13 cellular contexts compared by ENCODE assay signal in genomic region chr11:34869425-34869824, GRCh38. TPM values are rescaled to one million over a fixed set of nuclear protein-coding genes. Genes with fewer than 3 reads are reported as not detected.
DNase-seq lines count a peak whose midpoint lies in the region; ATAC-seq and TF ChIP-seq lines count a peak whose summit lies in the region.
"Had no signal": no experiment of that assay in that cellular context is flagged by ENCODE, and none has a peak within 500 bp of the region (broad histone marks: within the 10 kb centered on the region; RNA-seq: fewer than 3 reads in every experiment).

No MANE protein-coding gene starts in this region.

- no peak overlapping the region for H4K91ac ChIP-seq in H9 (ENCODE audit: insufficient read length, low read depth, low read length)

- H2BK20ac ChIP-seq in H9 (ENCODE audit: low read depth, low read length, poor library complexity, severe bottlenecking): no peak overlapping the region

- no peaks in the 10 kb centered on the region for H4K20me1 ChIP-seq in H9 (ENCODE audit: control insufficient read depth, insufficient read depth, insufficient read length)

- peaks cover 0 to 3% (median 2%) of the 10 kb centered on the region in 3 experiments; a peak in 4 of 7 replicates for H3K36me3 Mint-ChIP-seq in H9 (ENCODE audit: insufficient read depth in 1 of 3, low read depth in 3 of 3)
- H3K36me3 Mint-ChIP-seq: natural killer cell had no signal

- no peaks in the 10 kb centered on the region for H3K36me3 ChIP-seq in Panc1 (ENCODE audit: control insufficient read depth, insufficient read depth, low read length)

- no peak overlapping the region for H3K56ac ChIP-seq in H9 (ENCODE audit: insufficient read length, low read depth, low read length)

- no peak overlapping the region for H3T11ph ChIP-seq in H9 (ENCODE audit: low read length)

- no peak overlapping the region for H3K18ac ChIP-seq in H9 (ENCODE audit: insufficient read length, low read depth, low read length)

- no peak overlapping the region for H2BK5ac ChIP-seq in H9 (ENCODE audit: insufficient read length, low read length)

- no peak overlapping the region for H2BK120ac ChIP-seq in H9 (ENCODE audit: low read depth, low read length, poor library complexity, severe bottlenecking)

- H3K9me3 ChIP-seq in H9 (ENCODE audit: control insufficient read depth, low read depth, low read length) (no peaks in the 10 kb centered on the region), Panc1 (ENCODE audit: control insufficient read depth, insufficient read depth, low read depth, low read length) (no peaks in the 10 kb centered on the region)

- H3K79me1 ChIP-seq in H9 (ENCODE audit: insufficient read depth, low read depth, low read length, poor library complexity, severe bottlenecking): no peaks in the 10 kb centered on the region

- DNase-seq in H9 (peak; percentile 44), Panc1 (ENCODE audit: low read depth, low spot score) (no peak), foreskin keratinocyte (no peak), GM13976 (ENCODE audit: low spot score) (no peak), NCI-H128 (lab: John Stamatoyannopoulos, UW; ENCODE audit: unreplicated experiment) (no peak)
- DNase-seq: KG1, natural killer cell had no signal

- H3K23me2 ChIP-seq in H9 (ENCODE audit: insufficient read length, low read depth, low read length, poor library complexity, severe bottlenecking): no peaks in the 10 kb centered on the region

- no TSS peak for BruUV-seq in Panc1 (replicated peaks; lab: Mats Ljungman, UMichigan)

- H3K14ac ChIP-seq in H9 (ENCODE audit: insufficient read depth, low read length): no peak overlapping the region

- in situ Hi-C loops in Panc1 (cut with HindIII; ENCODE audit: low pct_unique_long_range_greater_than_20kb, low sequenced_read_pairs) (no loop called here), GM13976 (cut with MboI; ENCODE audit: low sequenced_read_pairs, unreplicated experiment) (no loop called here)

- POLR2A ChIA-PET in Panc1 (lab: Charles Lee): no interaction called here

- whole genome bisulfite sequencing in H9 (ENCODE audit: extremely low coverage, insufficient read length, low lambda C conversion rate): no CpG with 5 or more reads among the region's 3 CpGs

- no peaks in the 10 kb centered on the region for H3K27me3 ChIP-seq in H9 (ENCODE audit: insufficient read depth, low read length)
- H3K27me3 ChIP-seq in Panc1 (ENCODE audit: control insufficient read depth, insufficient read depth, low read length): no peaks in the 10 kb centered on the region
- no peaks in the 10 kb centered on the region for H3K27me3 ChIP-seq in foreskin keratinocyte

- no peaks in the 10 kb centered on the region for H3K27me3 Mint-ChIP-seq in H9 (ENCODE audit: low read depth)
- H3K27me3 Mint-ChIP-seq: activated T-helper 17 cell treated with anti-CD3 and anti-CD28 coated beads, Interleukin-2, amount 50 U/mL, for 72 hours; brain had no signal

- no peak overlapping the region for H4K5ac ChIP-seq in H9 (ENCODE audit: insufficient read length, low read depth, low read length)

- H2BK15ac ChIP-seq in H9 (ENCODE audit: low read depth, low read length): no peak overlapping the region

- TF ChIP-seq CTCF in C4-2B (conservative IDR thresholded peaks at IDR 0.05): peak; percentile 30
- TF ChIP-seq CTCF in H9 (conservative IDR thresholded peaks at IDR 0.05): peak; percentile 64
- TF ChIP-seq CTCF in Panc1 (IDR thresholded peaks at IDR 0.05): peak; percentile 36; the same call in 1 of the 2 replicates
- peak; percentile 14 for TF ChIP-seq CTCF in foreskin keratinocyte (conservative IDR thresholded peaks at IDR 0.05)
- no peak for TF ChIP-seq CTCF in GM13976 (IDR thresholded peaks at IDR 0.05; ENCODE audit: borderline replicate concordance, control extremely low read depth, extremely low read depth, insufficient read depth, missing control alignments)

- H3K9me3 Mint-ChIP-seq in H9: no peaks in the 10 kb centered on the region
- H3K9me3 Mint-ChIP-seq: activated T-helper 17 cell treated with anti-CD3 and anti-CD28 coated beads, Interleukin-2, amount 50 U/mL, for 72 hours; natural killer cell had no signal

- no peak overlapping the region for H3K27ac Mint-ChIP-seq in H9
- H3K27ac Mint-ChIP-seq: activated T-helper 17 cell treated with anti-CD3 and anti-CD28 coated beads, Interleukin-2, amount 50 U/mL, for 72 hours; brain; natural killer cell had no signal

- no peak overlapping the region for H2AFZ ChIP-seq in H9 (ENCODE audit: low read length)

- no peak overlapping the region for H3K4ac ChIP-seq in H9 (ENCODE audit: low read depth, low read length)

- H3K4me1 Mint-ChIP-seq in H9: no peaks in the 10 kb centered on the region
- H3K4me1 Mint-ChIP-seq: activated T-helper 17 cell treated with anti-CD3 and anti-CD28 coated beads, Interleukin-2, amount 50 U/mL, for 72 hours; brain; natural killer cell had no signal

- no peak overlapping the region for H2AK5ac ChIP-seq in H9 (ENCODE audit: insufficient read length, low read length)

- no peak overlapping the region for H3K4me3 Mint-ChIP-seq in H9
- H3K4me3 Mint-ChIP-seq: activated T-helper 17 cell treated with anti-CD3 and anti-CD28 coated beads, Interleukin-2, amount 50 U/mL, for 72 hours; brain; natural killer cell had no signal

- H3K79me2 ChIP-seq in H9 (ENCODE audit: insufficient read depth, low read length): no peaks in the 10 kb centered on the region

- CTCF ChIA-PET in Panc1 (lab: Charles Lee): interaction anchor here (0.6 kb wide), 1 partner anchor 220 kb away, joined by 3 read pairs; no protein-coding TSS in a partner anchor

- H2BK12ac ChIP-seq in H9 (ENCODE audit: insufficient read length, low read depth, low read length): no peak overlapping the region

- no peak overlapping the region for H3K23ac ChIP-seq in H9 (ENCODE audit: insufficient read length, low read depth, low read length)

- H4K8ac ChIP-seq in H9 (replicated peaks; ENCODE audit: insufficient read length, low read depth, low read length): no peak overlapping the region

- intact Hi-C loops in Panc1 (cut with micrococcal nuclease; ENCODE audit: unreplicated experiment): no loop called here

- no peak overlapping the region for H3K9ac ChIP-seq in H9 (ENCODE audit: extremely low read depth, insufficient read length, low read length)

- H3K4me1 ChIP-seq in H9 (ENCODE audit: insufficient read depth, low read length) (no peaks in the 10 kb centered on the region; the same call in 1 of the 2 replicates), Panc1 (ENCODE audit: control insufficient read depth, insufficient read depth, low read length) (no peaks in the 10 kb centered on the region), foreskin keratinocyte (no peaks in the 10 kb centered on the region)

- no peak overlapping the region for H3K4me3 ChIP-seq in Panc1 (ENCODE audit: low read depth in 2 of 2, low read length in 2 of 2)
- H3K4me3 ChIP-seq: SK-N-MC had no signal

- H3K27ac ChIP-seq in C4-2B (no peak overlapping the region), H9 (ENCODE audit: insufficient read length, low read depth, low read length) (no peak overlapping the region), Panc1 (ENCODE audit: low read length) (no peak overlapping the region), foreskin keratinocyte (no peak overlapping the region)
- H3K27ac ChIP-seq: SK-N-MC had no signal

- H3K4me2 ChIP-seq in H9 (ENCODE audit: insufficient read depth, insufficient read length, low read length): no peak overlapping the region

- ATAC-seq in Panc1: peak; percentile 74; the same call in 1 of the 2 replicates
- ATAC-seq in foreskin keratinocyte: no peak
- no peak for ATAC-seq in HG02981 (IDR thresholded peaks at IDR 0.05; ENCODE audit: unreplicated experiment)
- ATAC-seq in HG02623 (IDR thresholded peaks at IDR 0.05; ENCODE audit: unreplicated experiment): no peak
- ATAC-seq: activated T-helper 17 cell treated with anti-CD3 and anti-CD28 coated beads, Interleukin-2, amount 50 U/mL, for 72 hours; natural killer cell had no signal

RNA-seq across cellular contexts. Expression of gene APIP, which starts 46.8 kb away (rescaled TPM):
- total RNA-seq in H9 (2021) (31.3 and 35.4 TPM in 2 replicates), Panc1 (2021; ENCODE audit: unreplicated experiment) (42.6 TPM), foreskin keratinocyte (17.1 and 18.0 TPM in 2 replicates)
- polyA plus RNA-seq in Panc1 (2012; ENCODE audit: insufficient read length): 25.5 TPM
- polyA plus RNA-seq in foreskin keratinocyte: 13.9 and 15.9 TPM in 2 replicates

RNA-seq across cellular contexts. Expression of gene PDHX, which starts 47.0 kb away (rescaled TPM):
- total RNA-seq in H9 (2021): 40.1 and 40.7 TPM in 2 replicates
- 63.0 TPM for total RNA-seq in Panc1 (2021; ENCODE audit: unreplicated experiment)
- polyA plus RNA-seq in Panc1 (2012; ENCODE audit: insufficient read length): 35.1 TPM
- 26.3 and 29.7 TPM in 2 replicates for total RNA-seq in foreskin keratinocyte
- polyA plus RNA-seq in foreskin keratinocyte: 11.6 and 14.4 TPM in 2 replicates
